In the genomic region with DNA sequence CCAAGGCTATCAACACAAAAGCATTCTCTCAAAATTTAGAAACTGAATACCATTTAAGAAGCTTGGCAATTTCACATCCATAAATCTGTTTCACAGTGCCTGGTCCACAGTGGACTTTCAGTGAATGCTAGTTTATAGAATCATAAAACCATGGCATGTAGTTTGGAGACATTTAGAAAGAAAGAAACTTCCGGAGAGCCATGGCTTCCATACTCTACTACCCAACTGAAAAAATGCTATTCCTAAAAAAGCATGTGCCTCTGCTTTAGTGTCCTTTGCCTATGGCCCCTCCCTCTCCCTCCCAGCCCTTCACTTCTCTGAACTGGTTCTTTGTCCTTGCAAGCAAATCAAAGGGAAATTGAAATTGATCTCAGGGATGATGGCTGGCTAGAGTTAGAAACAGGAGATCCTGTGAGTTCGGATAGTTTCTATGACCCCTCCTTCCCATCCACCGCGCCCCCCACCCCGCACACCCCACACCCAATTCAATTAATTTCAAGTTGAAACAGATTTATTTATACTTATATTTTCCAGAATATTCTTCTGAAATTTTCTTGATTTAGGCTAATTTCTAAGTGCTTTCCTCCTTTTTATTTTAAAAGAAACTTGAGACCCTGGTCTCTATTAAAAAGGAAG, we compare ENCODE assay signal across 17 cellular contexts.
DNase-seq lines count a peak whose midpoint lies in the region; ATAC-seq and TF ChIP-seq lines count a peak whose summit lies in the region.
"Had no signal": no experiment of that assay in that cellular context is flagged by ENCODE, and none has a peak within 500 bp of the region (broad histone marks: within the 10 kb centered on the region; RNA-seq: fewer than 3 reads in every experiment).

No MANE protein-coding gene starts in this region.

- H3K4me3 Mint-ChIP-seq in activated naive CD8-positive, alpha-beta T cell treated with anti-CD3 and anti-CD28 coated beads for 36 hours, result no peak overlapping the region
- peak overlapping the region; percentile 65 for H3K4me3 Mint-ChIP-seq in natural killer cell
- H3K4me3 Mint-ChIP-seq: stimulated activated memory B cell treated with anti-CD40 and anti-IgM and Interleukin-4, amounts not matched to agents 10 μg/mL and 1 μg/mL and 100 μg/mL, for 72 hours had no signal

- intact Hi-C loops in natural killer cell (cut with micrococcal nuclease), result loop anchor here (2.0 to 5.0 kb wide), 2 partner anchors 256 to 1213 kb away; no protein-coding TSS in a partner anchor

- ATAC-seq in natural killer cell (no peak), HG03378 (IDR thresholded peaks at IDR 0.05; ENCODE audit: unreplicated experiment) (no peak)
- ATAC-seq: A549; HCT116; stimulated activated memory B cell treated with anti-CD40 and anti-IgM and Interleukin-4, amounts not matched to agents 10 μg/mL and 1 μg/mL and 100 μg/mL, for 72 hours had no signal

- DNase-seq in NCI-H748 (lab: John Stamatoyannopoulos, UW; ENCODE audit: unreplicated experiment), result peak; percentile 9
- DNase-seq in NCI-H748 treated with DMSO at 0.1 percent for 48 hours (lab: John Stamatoyannopoulos, UW), result no peak
- no peak for DNase-seq in activated naive CD8-positive, alpha-beta T cell treated with anti-CD3 and anti-CD28 coated beads for 36 hours
- no peak for DNase-seq in natural killer cell
- no peak for DNase-seq in DMS153 (lab: John Stamatoyannopoulos, UW)
- DNase-seq in 8988T, result no peak
- DNase-seq: adrenal gland, esophagus squamous epithelium, NCI-H1105, NCI-H2171, NCI-H82, transverse colon had no signal

- peaks cover 22% of the 10 kb centered on the region for H3K4me1 Mint-ChIP-seq in activated naive CD8-positive, alpha-beta T cell treated with anti-CD3 and anti-CD28 coated beads for 36 hours
- H3K4me1 Mint-ChIP-seq in natural killer cell, result peaks cover 42 to 48% of the 10 kb centered on the region in 2 donors
- H3K4me1 Mint-ChIP-seq: stimulated activated memory B cell treated with anti-CD40 and anti-IgM and Interleukin-4, amounts not matched to agents 10 μg/mL and 1 μg/mL and 100 μg/mL, for 72 hours had no signal

- peak overlapping the region; percentile 92 for H3K27ac ChIP-seq in KOPT-K1 (ENCODE audit: low read depth, low read length, poor library complexity, severe bottlenecking)
- H3K27ac ChIP-seq: A549, adrenal gland, esophagus squamous epithelium, transverse colon had no signal

- H3K9me3 Mint-ChIP-seq in activated naive CD8-positive, alpha-beta T cell treated with anti-CD3 and anti-CD28 coated beads for 36 hours, result peaks cover 4% of the 10 kb centered on the region
- peaks cover under 1 to 2% of the 10 kb centered on the region in 2 donors for H3K9me3 Mint-ChIP-seq in natural killer cell

- peaks cover 17% of the 10 kb centered on the region for H3K9me3 ChIP-seq in KOPT-K1 (ENCODE audit: insufficient read depth, low read length, poor library complexity, severe bottlenecking)
- H3K9me3 ChIP-seq: A549, adrenal gland, esophagus squamous epithelium, transverse colon had no signal

- H3K27me3 Mint-ChIP-seq in activated naive CD8-positive, alpha-beta T cell treated with anti-CD3 and anti-CD28 coated beads for 36 hours, result peaks cover 38% of the 10 kb centered on the region
- no peaks in the 10 kb centered on the region for H3K27me3 Mint-ChIP-seq in natural killer cell (ENCODE audit: low read depth in 2 of 2)

- no peak for TF ChIP-seq CTCF in natural killer cell (IDR thresholded peaks at IDR 0.05)

- no peaks in the 10 kb centered on the region for H3K36me3 ChIP-seq in KOPT-K1 (ENCODE audit: insufficient read depth, low read length)
- H3K36me3 ChIP-seq: adrenal gland, esophagus squamous epithelium, transverse colon had no signal

- H3K36me3 Mint-ChIP-seq in activated naive CD8-positive, alpha-beta T cell treated with anti-CD3 and anti-CD28 coated beads for 36 hours, result no peaks in the 10 kb centered on the region
- peaks cover 7% of the 10 kb centered on the region for H3K36me3 Mint-ChIP-seq in natural killer cell

- peak overlapping the region; percentile 47 for H3K27ac Mint-ChIP-seq in activated naive CD8-positive, alpha-beta T cell treated with anti-CD3 and anti-CD28 coated beads for 36 hours
- peak overlapping the region; percentile 80 to 83 for H3K27ac Mint-ChIP-seq in natural killer cell
- H3K27ac Mint-ChIP-seq: stimulated activated memory B cell treated with anti-CD40 and anti-IgM and Interleukin-4, amounts not matched to agents 10 μg/mL and 1 μg/mL and 100 μg/mL, for 72 hours had no signal
